8 cellular contexts compared by ENCODE assay signal in genomic region chr12:79373896-79374499, GRCh38.
A peak's percentile ranks its signal among the peaks of the same experiment; 100 is the strongest.
DNase-seq lines count a peak whose midpoint lies in the region; ATAC-seq and TF ChIP-seq lines count a peak whose summit lies in the region.

No MANE protein-coding gene starts in this region.

- peak; percentile 43 for DNase-seq in Caki2 (ENCODE audit: low read depth)
- peak; percentile 20 for DNase-seq in NT2/D1 (ENCODE audit: low read depth, low spot score)
- DNase-seq in ecto neural progenitor cell (ENCODE audit: low spot score): peak; percentile 59
- DNase-seq in psoas muscle: no peak
- no peak for DNase-seq in middle frontal gyrus (ENCODE audit: extremely low spot score, low spot score)
- DNase-seq in NCI-H2029 treated with DMSO at 0.1 percent for 48 hours (lab: John Stamatoyannopoulos, UW): no peak

- no peak overlapping the region for H3K27ac ChIP-seq in psoas muscle

- H3K9me3 ChIP-seq in NT2/D1 (ENCODE audit: insufficient read depth, low read length) (no peaks in the 10 kb centered on the region), psoas muscle (no peaks in the 10 kb centered on the region)

- intact Hi-C loops in psoas muscle (cut with DNase I): no loop called here

- WGBS in psoas muscle, 3 donors: 57 to 59% (median 59%) methylated on average over 5 of the region's 5 CpGs

- no peaks in the 10 kb centered on the region for H3K27me3 ChIP-seq in NT2/D1 (ENCODE audit: insufficient read depth, insufficient read length)
- no peaks in the 10 kb centered on the region for H3K27me3 ChIP-seq in psoas muscle (ENCODE audit: insufficient read depth in 3 of 3, low read length in 2 of 3)

- H3K4me3 ChIP-seq in NT2/D1 (ENCODE audit: insufficient read length, low read depth) (no peak overlapping the region), psoas muscle (no peak overlapping the region)

- peak; percentile 50 for ATAC-seq in GM18520 (IDR thresholded peaks at IDR 0.05; ENCODE audit: unreplicated experiment)
- ATAC-seq in HG03064 (IDR thresholded peaks at IDR 0.05; ENCODE audit: low read depth, unreplicated experiment): peak; percentile 61
- no peak for ATAC-seq in psoas muscle

- H3K4me1 ChIP-seq in NT2/D1 (ENCODE audit: insufficient read depth, insufficient read length) (no peaks in the 10 kb centered on the region), psoas muscle (no peaks in the 10 kb centered on the region)

- no peaks in the 10 kb centered on the region for H3K36me3 ChIP-seq in NT2/D1 (ENCODE audit: insufficient read depth, insufficient read length, low read length)
- no peaks in the 10 kb centered on the region for H3K36me3 ChIP-seq in psoas muscle (ENCODE audit: insufficient read depth in 1 of 2, low read depth in 1 of 2)

- peak; percentile 45 for TF ChIP-seq CTCF in psoas muscle (IDR thresholded peaks at IDR 0.05)

- H3K9ac ChIP-seq in NT2/D1 (ENCODE audit: insufficient read length, low read depth): no peak overlapping the region

- in situ Hi-C loops in Caki2 (cut with HindIII; ENCODE audit: low pct_unique_long_range_greater_than_20kb, low sequenced_read_pairs): no loop called here

Comparison
In these comparisons a context has a peak if more than half of its experiments do, and no peak if none do; other contexts are left out.
1. DNase-seq: peak in Caki2 (single experiment), NT2/D1 (single experiment) and ecto neural progenitor cell (single experiment); none in psoas muscle (0 of 2), middle frontal gyrus (single experiment) and NCI-H2029 treated with DMSO at 0.1 percent for 48 hours (single experiment).
2. ATAC-seq: peak in GM18520 (single experiment) and HG03064 (single experiment); none in psoas muscle (0 of 4).